In genomic region chr21:38506606-38507331, GRCh38 we compare ENCODE assay signal across 10 cellular contexts. TPM values are rescaled to one million over a fixed set of nuclear protein-coding genes. Genes with fewer than 3 reads are reported as not detected.
DNase-seq lines count a peak whose midpoint lies in the region; ATAC-seq and TF ChIP-seq lines count a peak whose summit lies in the region.
"Had no signal": no experiment of that assay in that cellular context is flagged by ENCODE, and none has a peak within 500 bp of the region (broad histone marks: within the 10 kb centered on the region; RNA-seq: fewer than 3 reads in every experiment).

No MANE protein-coding gene starts in this region.

- no peaks in the 10 kb centered on the region for H3K36me3 ChIP-seq in colonic mucosa
- H3K36me3 ChIP-seq in neuron (ENCODE audit: insufficient read depth, low read length), result no peaks in the 10 kb centered on the region
- H3K36me3 ChIP-seq: MG63, SJSA1 had no signal

- peaks cover 4% of the 10 kb centered on the region for H3K4me1 ChIP-seq in colonic mucosa
- peaks cover 14% of the 10 kb centered on the region for H3K4me1 ChIP-seq in neuron (ENCODE audit: insufficient read depth, low read length)

- peak; percentile 65 to 94 for DNase-seq in HL-60 (ENCODE audit: low read depth in 1 of 2, low spot score in 1 of 2)
- DNase-seq in NCI-H2107 treated with DMSO at 0.1 percent for 48 hours (lab: John Stamatoyannopoulos, UW; ENCODE audit: unreplicated experiment), result peak; percentile 72
- peak; percentile 74 for DNase-seq in colonic mucosa
- DNase-seq in cerebellum (ENCODE audit: low spot score), result no peak
- no peak for DNase-seq in 8988T
- DNase-seq: activated T-cell treated with anti-CD3 and anti-CD28 coated beads, Interleukin-2, amount 50 U/mL, for 4 hours; MG63 had no signal

- peak overlapping the region in 1 of 2 donors; percentile 22 for H3K9ac ChIP-seq in colonic mucosa (ENCODE audit: low read depth in 2 of 2, low read length in 2 of 2)

- no peak overlapping the region for H3K4me3 ChIP-seq in HL-60 (replicated peaks; ENCODE audit: insufficient read depth, low read length)
- no peak overlapping the region for H3K4me3 ChIP-seq in colonic mucosa
- no peak overlapping the region for H3K4me3 ChIP-seq in neuron (ENCODE audit: low read length)
- H3K4me3 ChIP-seq: MG63, SJSA1 had no signal

- H3K27me3 ChIP-seq in HL-60 (ENCODE audit: insufficient read depth, poor library complexity, severe bottlenecking), result no peaks in the 10 kb centered on the region
- no peaks in the 10 kb centered on the region for H3K27me3 ChIP-seq in colonic mucosa
- no peaks in the 10 kb centered on the region for H3K27me3 ChIP-seq in neuron (ENCODE audit: insufficient read depth, low read length)
- H3K27me3 ChIP-seq: MG63, SJSA1 had no signal

- peak overlapping the region; percentile 33 for H2AFZ ChIP-seq in neuron (ENCODE audit: low read depth, low read length)

- intact Hi-C loops in colonic mucosa (cut with DNase I), result loop anchor here (5.0 kb wide), 2 partner anchors 206 to 631 kb away; no protein-coding TSS in a partner anchor

- H3K9me3 ChIP-seq in colonic mucosa (no peaks in the 10 kb centered on the region), neuron (ENCODE audit: low read length) (no peaks in the 10 kb centered on the region)
- H3K9me3 ChIP-seq: MG63, SJSA1 had no signal

- peak overlapping the region; percentile 81 for H3K27ac ChIP-seq in HL-60 (replicated peaks)
- H3K27ac ChIP-seq in colonic mucosa, result peak overlapping the region; percentile 24
- H3K27ac ChIP-seq: SJSA1 had no signal

- ATAC-seq in HG03175 (IDR thresholded peaks at IDR 0.05; ENCODE audit: unreplicated experiment), result no peak
- ATAC-seq: activated T-cell treated with anti-CD3 and anti-CD28 coated beads, Interleukin-2, amount 50 U/mL, for 4 hours had no signal

- TF ChIP-seq CTCF in HL-60 (IDR thresholded peaks at IDR 0.05; ENCODE audit: insufficient read depth, low read length), result no peak
- TF ChIP-seq CTCF in colonic mucosa (IDR thresholded peaks at IDR 0.05), result no peak

RNA-seq across cellular contexts. Expression of gene ERG, which starts 8.5 kb away (rescaled TPM):
- total RNA-seq in colonic mucosa, result 1 to 10 TPM; 2.5 to 6.7 TPM
- total RNA-seq in cerebellum, result 2.3 TPM

Comparison
In these comparisons a context has a peak if more than half of its experiments do, and no peak if none do; other contexts are left out.
1. DNase-seq: peak in HL-60 (2 of 2), NCI-H2107 treated with DMSO at 0.1 percent for 48 hours (single experiment) and colonic mucosa (single experiment); none in cerebellum (single experiment) and 8988T (single experiment).